In genomic region chr2:69997296-69998184, GRCh38 we compare ENCODE assay signal across 9 cellular contexts.
A peak's percentile ranks its signal among the peaks of the same experiment; 100 is the strongest.
DNase-seq lines count a peak whose midpoint lies in the region; ATAC-seq lines count a peak whose summit lies in the region.
"Had no signal": no experiment of that assay in that cellular context is flagged by ENCODE, and none has a peak within 500 bp of the region (broad histone marks: within the 10 kb centered on the region; RNA-seq: fewer than 3 reads in every experiment).

No MANE protein-coding gene starts in this region.

- peak; percentile 92 for ATAC-seq in stimulated activated effector memory CD8-positive, alpha-beta T cell treated with anti-CD3 and anti-CD28 coated beads, Interleukin-12 subunit alpha, Interleukin-12 subunit beta, amount 100 ng/mL, for 72 hours
- no peak for ATAC-seq in GM21515 (IDR thresholded peaks at IDR 0.05; ENCODE audit: unreplicated experiment)

- no peaks in the 10 kb centered on the region for H3K9me3 Mint-ChIP-seq in stimulated activated effector memory CD8-positive, alpha-beta T cell treated with anti-CD3 and anti-CD28 coated beads, Interleukin-12 subunit alpha, Interleukin-12 subunit beta, amount 100 ng/mL, for 72 hours

- peak; percentile 55 for DNase-seq in activated CD8-positive, alpha-beta memory T cell treated with anti-CD3 and anti-CD28 coated beads for 24 hours
- DNase-seq in activated CD8-positive, alpha-beta memory T cell treated with anti-CD3 and anti-CD28 coated beads, Interleukin-2, amount 50 U/mL, for 4 hours = no peak
- DNase-seq in SW480 (ENCODE audit: low spot score) (peak; percentile 63), hepatic stellate cell (ENCODE audit: low spot score) (peak; percentile 43), NCI-H524 treated with DMSO at 0.1 percent for 48 hours (lab: John Stamatoyannopoulos, UW) (no peak), NCI-H748 (lab: John Stamatoyannopoulos, UW; ENCODE audit: unreplicated experiment) (no peak)
- no peak for DNase-seq in stimulated activated effector memory CD8-positive, alpha-beta T cell treated with anti-CD3 and anti-CD28 coated beads, Interleukin-12 subunit alpha, Interleukin-12 subunit beta, amount 100 ng/mL, for 72 hours (ENCODE audit: low spot score in 2 of 2)
- DNase-seq: NCI-H1694 had no signal

- no peak overlapping the region for H3K4me3 Mint-ChIP-seq in stimulated activated effector memory CD8-positive, alpha-beta T cell treated with anti-CD3 and anti-CD28 coated beads, Interleukin-12 subunit alpha, Interleukin-12 subunit beta, amount 100 ng/mL, for 72 hours

- H3K27ac Mint-ChIP-seq in stimulated activated effector memory CD8-positive, alpha-beta T cell treated with anti-CD3 and anti-CD28 coated beads, Interleukin-12 subunit alpha, Interleukin-12 subunit beta, amount 100 ng/mL, for 72 hours = peak overlapping the region; percentile 82

- peaks cover 19% of the 10 kb centered on the region for H3K36me3 Mint-ChIP-seq in stimulated activated effector memory CD8-positive, alpha-beta T cell treated with anti-CD3 and anti-CD28 coated beads, Interleukin-12 subunit alpha, Interleukin-12 subunit beta, amount 100 ng/mL, for 72 hours

- peaks cover 24% of the 10 kb centered on the region for H3K4me1 Mint-ChIP-seq in stimulated activated effector memory CD8-positive, alpha-beta T cell treated with anti-CD3 and anti-CD28 coated beads, Interleukin-12 subunit alpha, Interleukin-12 subunit beta, amount 100 ng/mL, for 72 hours

Comparison
In these comparisons a context has a peak if more than half of its experiments do, and no peak if none do; other contexts are left out.
1. DNase-seq: peak in activated CD8-positive, alpha-beta memory T cell treated with anti-CD3 and anti-CD28 coated beads for 24 hours (single experiment), SW480 (single experiment) and hepatic stellate cell (single experiment); none in activated CD8-positive, alpha-beta memory T cell treated with anti-CD3 and anti-CD28 coated beads, Interleukin-2, amount 50 U/mL, for 4 hours (single experiment), stimulated activated effector memory CD8-positive, alpha-beta T cell treated with anti-CD3 and anti-CD28 coated beads, Interleukin-12 subunit alpha, Interleukin-12 subunit beta, amount 100 ng/mL, for 72 hours (0 of 2), NCI-H524 treated with DMSO at 0.1 percent for 48 hours (single experiment) and NCI-H748 (single experiment).